ENCODE assay signal across 1 cellular context in genomic region chr5:56012281-56012963, GRCh38.
TF ChIP-seq lines count a peak whose summit lies in the region.

No MANE protein-coding gene starts in this region.

TF ChIP-seq in SK-N-SH, 30 proteins besides CTCF, POLR2A, EP300 and RAD21:
- TF ChIP-seq PBX3 (IDR thresholded peaks at IDR 0.05) (peak; percentile 98), TCF12 (IDR thresholded peaks at IDR 0.05) (peak; percentile 77), NFIC (IDR thresholded peaks at IDR 0.05; ENCODE audit: borderline replicate concordance) (peak; percentile 55; the same call in 1 of the 2 replicates), JUND (IDR thresholded peaks at IDR 0.05) (peak; percentile 97), NRF1 (IDR thresholded peaks at IDR 0.05; ENCODE audit: low read depth, low read length) (no peak), FOXJ3 (CRISPR knock-in tag; IDR thresholded peaks at IDR 0.05) (no peak), POLR2AphosphoS5 (IDR thresholded peaks at IDR 0.05; ENCODE audit: low read depth, low read length) (peak; percentile 17; the same call in 1 of the 2 replicates), EZH2phosphoT487 (IDR thresholded peaks at IDR 0.05; ENCODE audit: borderline replicate concordance, low read depth) (no peak), FOXM1 (IDR thresholded peaks at IDR 0.05; ENCODE audit: low read depth) (no peak), RFX5 (IDR thresholded peaks at IDR 0.05; ENCODE audit: low read length) (no peak), FOSL2 (IDR thresholded peaks at IDR 0.05; ENCODE audit: borderline replicate concordance, low read depth) (peak; percentile 95), MAX (IDR thresholded peaks at IDR 0.05; ENCODE audit: low read depth) (peak; percentile 24; the same call in 1 of the 2 replicates), CHD2 (IDR thresholded peaks at IDR 0.05; ENCODE audit: low read length, partially characterized antibody) (no peak), SIN3A (IDR thresholded peaks at IDR 0.05; ENCODE audit: borderline replicate concordance, low read depth, low read length) (no peak), USF2 (IDR thresholded peaks at IDR 0.05; ENCODE audit: borderline replicate concordance, low read depth, low read length) (no peak), MEF2A (IDR thresholded peaks at IDR 0.05; ENCODE audit: borderline replicate concordance, low read depth) (no peak)
